ENCODE assay signal across 8 cellular contexts in the genomic region with DNA sequence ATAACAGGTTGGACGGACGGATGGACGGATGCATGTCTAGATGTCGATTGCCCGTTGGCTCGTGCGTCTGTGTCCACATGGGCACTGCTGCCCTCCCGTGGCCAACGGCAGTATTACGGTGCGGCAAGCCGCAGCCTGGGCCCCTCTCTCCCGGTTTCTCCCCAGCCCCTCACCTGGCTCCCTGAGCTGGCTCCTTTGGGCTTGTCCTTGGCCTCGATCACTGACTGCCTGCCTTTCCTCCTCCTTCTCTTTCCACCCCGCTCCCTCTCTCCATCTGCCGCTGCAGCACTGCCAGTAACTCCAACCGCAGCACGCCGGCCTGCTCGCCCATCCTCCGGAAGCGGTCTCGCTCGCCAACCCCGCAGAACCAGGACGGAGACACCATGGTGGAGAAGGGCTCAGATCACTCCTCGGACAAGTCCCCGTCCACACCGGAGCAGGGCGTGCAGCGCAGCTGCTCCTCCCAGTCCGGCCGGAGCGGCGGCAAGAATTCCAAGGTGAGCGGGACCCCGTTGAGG.
A peak's percentile ranks its signal among the peaks of the same experiment; 100 is the strongest.
DNase-seq lines count a peak whose midpoint lies in the region; ATAC-seq, FAIRE-seq and TF ChIP-seq lines count a peak whose summit lies in the region.

No MANE protein-coding gene starts in this region.

- peak overlapping the region; percentile 59 for H3K4me2 ChIP-seq in osteoblast (ENCODE audit: insufficient read depth, low read length)

- POLR2A ChIA-PET in RWPE1 (lab: Yijun Ruan, JAX; ENCODE audit: low non-redundant PET): no interaction called here

- peaks cover 51% of the 10 kb centered on the region for H4K20me1 ChIP-seq in osteoblast (ENCODE audit: insufficient read depth, low read length)

- no peak overlapping the region for H3K4me3 ChIP-seq in AG09309 (ENCODE audit: control insufficient read depth, low read depth, low read length)
- H3K4me3 ChIP-seq in foreskin fibroblast (ENCODE audit: low read depth in 1 of 2, low read length in 2 of 2): no peak overlapping the region
- H3K4me3 ChIP-seq in osteoblast (ENCODE audit: insufficient read depth, low read length): peak overlapping the region; percentile 57
- H3K4me3 ChIP-seq in transverse colon: no peak overlapping the region

- FAIRE-seq in GM18507 (lab: Jason Lieb, UNC): peak; percentile 79

- peak overlapping the region; percentile 65 for H2AFZ ChIP-seq in osteoblast (ENCODE audit: low read length)

- DNase-seq in AG09309 (ENCODE audit: low read depth) (no peak), GM18507 (ENCODE audit: extremely low spot score, insufficient read length, low read depth) (peak; percentile 64), RWPE1 (ENCODE audit: low spot score) (peak; percentile 63), foreskin fibroblast (peak; percentile 31 to 78), osteoblast (ENCODE audit: insufficient read length, low spot score, missing footprints) (peak; percentile 97), transverse colon (peak; percentile 67)
- peak; percentile 45 for DNase-seq in activated gamma-delta T cell treated with anti-CD3 and anti-CD28 coated beads, Interleukin-2, amount 50 U/mL, for 16 hours (ENCODE audit: low read depth)

- in situ Hi-C loops in transverse colon (cut with MboI; ENCODE audit: low pct_ligation_motif_present in 1 of 4, low pct_unique_long_range_greater_than_20kb in 1 of 4, low sequenced_read_pairs in 3 of 4): loop anchor here in 1 of 4 donors (10.0 kb wide), 1 partner anchor 128 kb away; no protein-coding TSS in a partner anchor

- peak; percentile 71 for ATAC-seq in HG03439 (IDR thresholded peaks at IDR 0.05; ENCODE audit: unreplicated experiment)

- intact Hi-C loops in transverse colon (cut with DNase I; ENCODE audit: low total_unique reads): no loop called here

- WGBS in transverse colon (ENCODE audit: low coverage in 1 of 2), 2 donors: 56% methylated on average over 37 of the region's 37 CpGs; no CpG with 5 or more reads in 1 of the 2 donors

- H3K9me3 ChIP-seq in osteoblast (ENCODE audit: low read depth, low read length) (no peaks in the 10 kb centered on the region), transverse colon (no peaks in the 10 kb centered on the region)

- peaks cover 25% of the 10 kb centered on the region for H3K79me2 ChIP-seq in osteoblast (ENCODE audit: insufficient read depth, low read length)

- TF ChIP-seq CTCF in AG09309 (IDR thresholded peaks at IDR 0.05; ENCODE audit: control insufficient read depth, insufficient read depth, low read depth, low read length, missing control alignments) (peak; percentile 95), RWPE1 (conservative IDR thresholded peaks at IDR 0.05; ENCODE audit: low read depth) (peak; percentile 88), foreskin fibroblast (IDR thresholded peaks at IDR 0.05; ENCODE audit: low read depth, low read length) (peak; percentile 82), osteoblast (IDR thresholded peaks at IDR 0.05; ENCODE audit: extremely low read depth, low read depth, low read length) (peak; percentile 86), transverse colon (IDR thresholded peaks at IDR 0.05) (peak; percentile 70 to 90 (median 85))

- TF ChIP-seq POLR2A in transverse colon (IDR thresholded peaks at IDR 0.05): no peak

- peaks cover 9% of the 10 kb centered on the region for H3K4me1 ChIP-seq in osteoblast (ENCODE audit: insufficient read depth, low read length)
- peaks cover 0 to 7% (median 2%) of the 10 kb centered on the region in 4 donors for H3K4me1 ChIP-seq in transverse colon

- TF ChIP-seq EP300 in transverse colon (IDR thresholded peaks at IDR 0.05; ENCODE audit: low read depth): no peak

- peaks cover 3% of the 10 kb centered on the region for H3K36me3 ChIP-seq in osteoblast (ENCODE audit: insufficient read depth, low read length)
- no peaks in the 10 kb centered on the region for H3K36me3 ChIP-seq in transverse colon

- H3K27me3 ChIP-seq in osteoblast (ENCODE audit: insufficient read depth, low read length): no peaks in the 10 kb centered on the region
- peaks cover 3% of the 10 kb centered on the region for H3K27me3 ChIP-seq in transverse colon

- H3K27ac ChIP-seq in RWPE1 (no peak overlapping the region), osteoblast (ENCODE audit: low read depth, low read length) (no peak overlapping the region), transverse colon (no peak overlapping the region)

- CTCF ChIA-PET in RWPE1 (lab: Yijun Ruan, JAX): interaction anchor here (0.6 to 1.7 kb wide), 12 partner anchors 15 to 206 kb away, joined by 3 to 12 read pairs (median 4); no protein-coding TSS in a partner anchor
